In the genomic region with DNA sequence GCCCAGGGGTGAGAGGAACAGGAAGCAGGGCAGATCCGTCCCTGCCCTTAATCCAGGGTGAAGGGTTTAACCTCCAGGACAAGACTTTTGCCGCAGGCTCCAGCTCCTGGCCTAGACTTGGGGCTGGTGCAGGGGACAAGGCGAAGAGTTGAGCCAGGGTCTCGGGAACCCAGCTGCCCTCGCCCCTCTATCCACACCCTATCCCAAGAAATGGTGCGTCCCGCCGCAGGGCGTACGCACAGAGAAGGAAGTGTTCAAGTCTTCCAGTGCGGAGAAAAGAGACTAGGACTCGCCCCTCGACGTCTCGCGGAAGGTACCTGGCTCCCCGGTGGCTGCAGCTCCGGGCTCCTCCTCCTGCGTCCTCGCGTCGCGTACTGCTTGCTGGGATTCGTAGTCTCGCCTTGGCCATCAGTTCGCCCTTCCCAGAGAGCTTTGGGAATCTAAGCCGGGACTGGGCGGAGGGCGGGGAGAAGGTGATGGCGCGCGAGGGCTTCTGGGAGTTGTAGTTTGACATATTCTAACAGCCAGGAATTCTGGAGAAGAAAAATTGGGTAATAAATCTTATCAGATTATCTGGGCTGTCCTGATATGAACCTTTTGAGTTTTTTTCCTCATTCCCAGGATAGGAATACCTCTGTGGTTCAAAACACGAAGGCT, we compare ENCODE assay signal across 8 cellular contexts. TPM values are rescaled to one million over a fixed set of nuclear protein-coding genes. Genes with fewer than 3 reads are reported as not detected.
DNase-seq lines count a peak whose midpoint lies in the region; ATAC-seq and TF ChIP-seq lines count a peak whose summit lies in the region.

A gene with protein sequence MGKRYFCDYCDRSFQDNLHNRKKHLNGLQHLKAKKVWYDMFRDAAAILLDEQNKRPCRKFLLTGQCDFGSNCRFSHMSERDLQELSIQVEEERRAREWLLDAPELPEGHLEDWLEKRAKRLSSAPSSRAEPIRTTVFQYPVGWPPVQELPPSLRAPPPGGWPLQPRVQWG (minus strand): TSS at position 376 of the 657 bp plus-strand sequence. CDS start 18,463 bp downstream, outside the sequence.

- no peaks in the 10 kb centered on the region for H3K9me3 Mint-ChIP-seq in immature natural killer cell

- H3K9me3 ChIP-seq in AG04450 (ENCODE audit: control insufficient read depth, insufficient read depth, low read length): no peaks in the 10 kb centered on the region

- CTCF ChIA-PET in AG04450 (lab: Charles Lee): interaction anchor here (0.7 to 1.5 kb wide), 3 partner anchors 77 to 322 kb away, joined by 3 to 5 read pairs (median 3); no protein-coding TSS in a partner anchor

- POLR2A ChIA-PET in AG04450 (lab: Yijun Ruan, JAX): interaction anchor here (0.8 to 1.3 kb wide), 5 partner anchors 15 to 117 kb away, joined by 3 to 5 read pairs (median 4); no protein-coding TSS in a partner anchor

- in situ Hi-C loops in GM18951 (cut with MboI; ENCODE audit: low sequenced_read_pairs, unreplicated experiment): no loop called here

- peaks cover 36 to 49% of the 10 kb centered on the region in 2 donors for H3K4me1 Mint-ChIP-seq in immature natural killer cell

- no peak for TF ChIP-seq CTCF in AG04450 (IDR thresholded peaks at IDR 0.05; ENCODE audit: low read depth, low read length)

- H3K4me3 Mint-ChIP-seq in immature natural killer cell: peak within 1 kb of the TSS; percentile 98 to 100 (median 99)

- no peaks in the 10 kb centered on the region for H3K27me3 ChIP-seq in AG04450 (ENCODE audit: control insufficient read depth, insufficient read depth, low read length)

- H3K27ac ChIP-seq in AG04450 (ENCODE audit: low read depth, low read length): peak within 1 kb of the TSS; percentile 47

- peak within 1 kb of the TSS; percentile 94 to 99 (median 98) for H3K27ac Mint-ChIP-seq in immature natural killer cell

- peak; percentile 55 for TF ChIP-seq POLR2A in GM18951 (IDR thresholded peaks at IDR 0.05; ENCODE audit: extremely low read depth, insufficient read depth, insufficient read length)

- DNase-seq in AG04450 (ENCODE audit: low read depth, low spot score) (peak; percentile 91), NCI-H345 treated with DMSO at 0.1 percent for 48 hours (lab: John Stamatoyannopoulos, UW; ENCODE audit: unreplicated experiment) (peak; percentile 92), immature natural killer cell (peak; percentile 88 to 92 (median 91)), smooth muscle cell of the brain vasculature (ENCODE audit: low read depth, low spot score) (peak; percentile 90)
- DNase-seq in activated CD4-positive, CD25-positive, alpha-beta regulatory T cell (lab: John Stamatoyannopoulos, UW): peak; percentile 71 to 85 (median 80)
- peak; percentile 94 for DNase-seq in central memory CD4-positive, alpha-beta T cell

- H3K27me3 Mint-ChIP-seq in immature natural killer cell (ENCODE audit: low read depth in 3 of 3): peaks cover 0 to 3% (median 0%) of the 10 kb centered on the region in 3 donors

- peak within 1 kb of the TSS; percentile 100 for H3K4me3 ChIP-seq in AG04450 (ENCODE audit: low read depth, low read length)

- H3K36me3 Mint-ChIP-seq in immature natural killer cell: no peaks in the 10 kb centered on the region

- ATAC-seq in HG03196 (IDR thresholded peaks at IDR 0.05; ENCODE audit: unreplicated experiment): peak; percentile 92

RNA-seq across cellular contexts. Expression of the gene that starts here (rescaled TPM):
- polyA plus RNA-seq in AG04450 (2011; rRNA removed) (16.4 and 24.3 TPM in 2 replicates), immature natural killer cell (10 to 100 TPM; 59.3 to 77.7 (median 72.2) TPM)
- 9.0 and 9.3 TPM in 2 replicates for polyA minus RNA-seq in AG04450 (2011; rRNA and poly(A)+ RNA removed)

Comparison
In these comparisons a context has a peak if more than half of its experiments do, and no peak if none do; other contexts are left out.
1. Peak in every context shown above with its lines: DNase-seq, ATAC-seq, H3K4me3 ChIP-seq and H3K27ac ChIP-seq.